In genomic region chr10:3755440-3756359, GRCh38 we compare ENCODE assay signal across 9 cellular contexts. TPM values are rescaled to one million over a fixed set of nuclear protein-coding genes. Genes with fewer than 3 reads are reported as not detected.
DNase-seq lines count a peak whose midpoint lies in the region; ATAC-seq, FAIRE-seq and TF ChIP-seq lines count a peak whose summit lies in the region.
"Had no signal": no experiment of that assay in that cellular context is flagged by ENCODE, and none has a peak within 500 bp of the region (broad histone marks: within the 10 kb centered on the region; RNA-seq: fewer than 3 reads in every experiment).

No MANE protein-coding gene starts in this region.

- no peak overlapping the region for H2AFZ ChIP-seq in GM23248

- H3K4me3 ChIP-seq in A549 (no peak overlapping the region), GM23248 (no peak overlapping the region), cardiac fibroblast (replicated peaks in 1 of 2; ENCODE audit: low read depth in 2 of 2, low read length in 2 of 2) (no peak overlapping the region), right lobe of liver (no peak overlapping the region)

- whole genome bisulfite sequencing in A549 (ENCODE audit: missing lambda C conversion rate) = 73% methylated on average over 14 of the region's 14 CpGs
- WGBS in GM23248 (ENCODE audit: low coverage in 1 of 2, low lambda C conversion rate in 2 of 2, missing lambda C conversion rate in 2 of 2), 2 experiments = 80 to 84% methylated on average over 14 of the region's 14 CpGs
- 81% methylated on average over 12 of the region's 14 CpGs for WGBS in right lobe of liver (ENCODE audit: insufficient coverage, low coverage, low lambda C conversion rate, missing lambda C conversion rate)

- H3K27ac ChIP-seq in A549 = peak overlapping the region; percentile 59 to 70; a peak in 5 of 6 replicates
- peak overlapping the region; percentile 47 for H3K27ac ChIP-seq in GM23248
- H3K27ac ChIP-seq in right lobe of liver = no peak overlapping the region

- no peaks in the 10 kb centered on the region for H3K9me2 ChIP-seq in GM23248 (ENCODE audit: insufficient read depth)

- H3K4me1 ChIP-seq in A549 (peaks cover 31% of the 10 kb centered on the region), GM23248 (ENCODE audit: insufficient read depth) (peaks cover 15% of the 10 kb centered on the region), right lobe of liver (no peaks in the 10 kb centered on the region)

- H3K79me2 ChIP-seq in GM23248 (ENCODE audit: insufficient read depth) = no peaks in the 10 kb centered on the region

- no peaks in the 10 kb centered on the region for H3K36me3 ChIP-seq in GM23248 (ENCODE audit: low read depth)
- no peaks in the 10 kb centered on the region for H3K36me3 ChIP-seq in right lobe of liver

- no peak for TF ChIP-seq RAD21 in A549 (conservative IDR thresholded peaks at IDR 0.05 in 1 of 2, IDR thresholded peaks at IDR 0.05 in 1 of 2)

- TF ChIP-seq POLR2A in A549 (IDR thresholded peaks at IDR 0.05; ENCODE audit: low read length) (no peak), right lobe of liver (IDR thresholded peaks at IDR 0.05) (no peak)

- POLR2A ChIA-PET in A549 (lab: Yijun Ruan, JAX) = interaction anchor here (0.6 to 2.8 kb wide), 5 partner anchors 8 to 589 kb away, joined by 3 to 16 read pairs (median 5); partner anchors contain the start of gene KLF6

- H3K9me3 ChIP-seq in A549 (no peaks in the 10 kb centered on the region), GM23248 (ENCODE audit: low read depth) (no peaks in the 10 kb centered on the region), right lobe of liver (no peaks in the 10 kb centered on the region)

- TF ChIP-seq CTCF in A549 (IDR thresholded peaks at IDR 0.05) = no peak
- no peak for TF ChIP-seq CTCF in cardiac fibroblast (IDR thresholded peaks at IDR 0.05; ENCODE audit: low read depth, low read length)
- no peak for TF ChIP-seq CTCF in right lobe of liver (IDR thresholded peaks at IDR 0.05)

- in situ Hi-C loops in GM23248 (cut with MboI) = loop anchor here (25.0 kb wide), 1 partner anchor 218 kb away; no protein-coding TSS in a partner anchor

- peaks cover 30% of the 10 kb centered on the region for H3F3A ChIP-seq in GM23248 (ENCODE audit: insufficient read depth)

- no peak for FAIRE-seq in A549 (lab: Jason Lieb, UNC)

- H4K20me1 ChIP-seq in GM23248 (ENCODE audit: insufficient read depth) = no peaks in the 10 kb centered on the region

- peak overlapping the region; percentile 51 for H3K4me2 ChIP-seq in A549
- peak overlapping the region; percentile 63 for H3K4me2 ChIP-seq in GM23248 (ENCODE audit: unreplicated experiment)

- CTCF ChIA-PET in A549 (lab: Yijun Ruan, JAX) = interaction anchor here (0.9 to 1.3 kb wide), 4 partner anchors 8 to 515 kb away, joined by 3 to 4 read pairs (median 3); no protein-coding TSS in a partner anchor

- TF ChIP-seq EP300 in A549 (IDR thresholded peaks at IDR 0.05) = no peak

- H3K27me3 ChIP-seq in GM23248 (replicated peaks; ENCODE audit: insufficient read depth) = no peaks in the 10 kb centered on the region
- no peaks in the 10 kb centered on the region for H3K27me3 ChIP-seq in right lobe of liver

- intact Hi-C loops in right lobe of liver (cut with DNase I) = no loop called here

- no peak overlapping the region for H3K9ac ChIP-seq in GM23248

- DNase-seq in A549 (ENCODE audit: low read depth in 1 of 2, low spot score in 1 of 2) (peak in 1 of 2 experiments; percentile 29), GM23248 (peak; percentile 65), cardiac fibroblast (ENCODE audit: low read depth in 2 of 2) (peak; percentile 82), right lobe of liver (peak in 1 of 3 donors; percentile 5), DMS79 treated with DMSO at 0.1 percent for 48 hours (lab: John Stamatoyannopoulos, UW) (no peak)
- DNase-seq: NCI-H526 treated with DMSO at 0.1 percent for 48 hours had no signal

- ATAC-seq in A549 = peak; percentile 21 to 49; a peak in 4 of 6 replicates
- peak in 3 of 4 donors; percentile 12 to 49 (median 23) for ATAC-seq in right lobe of liver
- no peak for ATAC-seq in GM18498 (IDR thresholded peaks at IDR 0.05; ENCODE audit: unreplicated experiment)
- no peak for ATAC-seq in HG03457 (IDR thresholded peaks at IDR 0.05; ENCODE audit: unreplicated experiment)
- no peak for ATAC-seq in GM21723 (IDR thresholded peaks at IDR 0.05; ENCODE audit: unreplicated experiment)

TF ChIP-seq in A549, 52 proteins besides CTCF, POLR2A, EP300 and RAD21:
- TF ChIP-seq RFX5 (IDR thresholded peaks at IDR 0.05) (no peak), FOSL2 (IDR thresholded peaks at IDR 0.05) (no peak), FOSL2 (CRISPR knock-in tag; IDR thresholded peaks at IDR 0.05) (peak; percentile 23; the same call in 1 of the 2 replicates), CBX8 (IDR thresholded peaks at IDR 0.05) (no peak), PHF8 (IDR thresholded peaks at IDR 0.05; ENCODE audit: borderline replicate concordance, low read depth) (no peak), SMC3 (IDR thresholded peaks at IDR 0.05) (no peak)
TF ChIP-seq in A549: peak in this region for 1.

RNA-seq across cellular contexts. Expression of gene KLF6, which starts 29.3 kb away (rescaled TPM):
- polyA plus RNA-seq in A549 (2011; rRNA removed) = 71.5 and 86.8 TPM in 2 replicates
- polyA plus RNA-seq in A549 (2012; cell fraction: cytosol; rRNA removed) = 67.2 and 78.1 TPM in 2 replicates
- polyA plus RNA-seq in A549 (2012; cell fraction: nucleus; rRNA removed) = 193 and 204 TPM in 2 replicates
- 30.5 to 31.9 TPM (median 30.6 TPM) in 3 replicates for polyA plus RNA-seq in A549 (2017; fragmentation: RNase III; extraction: RNeasy Plus Mini Kit Qiagen cat#74134 plus additional on column Dnase treatment)
- polyA minus RNA-seq in A549 (2011; rRNA and poly(A)+ RNA removed) = 384 and 462 TPM in 2 replicates
- total RNA-seq in GM23248 (2014; rRNA removed; shearing (Covaris generic)) = 49.8 and 58.9 TPM in 2 replicates
- 264 and 279 TPM in 2 replicates for polyA plus RNA-seq in GM23248 (2016; fragmentation: Nextera tagmentation; extraction: Ambion mirVana)
- 10 to 100 TPM; 25.2 to 86.4 (median 75.2) TPM for total RNA-seq in right lobe of liver

Comparison
In these comparisons a context has a peak if more than half of its experiments do, and no peak if none do; other contexts are left out.
1. ATAC-seq: peak in A549 (2 of 2) and right lobe of liver (3 of 4); none in GM18498 (single experiment), HG03457 (single experiment) and GM21723 (single experiment).
2. H3K27ac ChIP-seq: peak in A549 (2 of 2) and GM23248 (single experiment); none in right lobe of liver (0 of 3).